Comparison of ENCODE assay signal across 18 cellular contexts in genomic region chr11:67617243-67617953, GRCh38. TPM values are rescaled to one million over a fixed set of nuclear protein-coding genes. Genes with fewer than 3 reads are reported as not detected.
A peak's percentile ranks its signal among the peaks of the same experiment; 100 is the strongest.
DNase-seq lines count a peak whose midpoint lies in the region; ATAC-seq and TF ChIP-seq lines count a peak whose summit lies in the region.
"Had no signal": no experiment of that assay in that cellular context is flagged by ENCODE, and none has a peak within 500 bp of the region (broad histone marks: within the 10 kb centered on the region; RNA-seq: fewer than 3 reads in every experiment).

No MANE protein-coding gene starts in this region.

- H3K9me3 ChIP-seq in osteoblast (ENCODE audit: low read depth, low read length) = no peaks in the 10 kb centered on the region
- H3K9me3 ChIP-seq: MG63, tibial nerve had no signal

- peaks cover 3% of the 10 kb centered on the region for H3K27me3 Mint-ChIP-seq in T-helper 2 cell treated with Interferon-gamma antibody and Interleukin-4, amounts not matched to agents 5 μg/mL and 100 μg/mL, for 36 hours (ENCODE audit: low read depth)
- no peaks in the 10 kb centered on the region for H3K27me3 Mint-ChIP-seq in effector memory CD8-positive, alpha-beta T cell
- H3K27me3 Mint-ChIP-seq: activated naive CD8-positive, alpha-beta T cell had no signal

- no peak overlapping the region for H3K27ac ChIP-seq in osteoblast (ENCODE audit: low read depth, low read length)
- H3K27ac ChIP-seq: BLaER1 treated with 17β-estradiol and CSF1 and Interleukin-3, amounts not matched to agents 10 nM and 100 nM; tibial nerve had no signal

- no peak overlapping the region for H3K4me3 ChIP-seq in osteoblast (ENCODE audit: insufficient read depth, low read length)
- H3K4me3 ChIP-seq: BLaER1 treated with 17β-estradiol and CSF1 and Interleukin-3, amounts not matched to agents 10 nM and 100 nM; MG63; tibial nerve had no signal

- no peaks in the 10 kb centered on the region for H4K20me1 ChIP-seq in osteoblast (ENCODE audit: insufficient read depth, low read length)

- no peak for ATAC-seq in effector memory CD8-positive, alpha-beta T cell (replicated peaks)
- ATAC-seq: Panc1 had no signal

- H3K27me3 ChIP-seq in osteoblast (ENCODE audit: insufficient read depth, low read length) = peaks cover 29% of the 10 kb centered on the region
- H3K27me3 ChIP-seq: MG63 had no signal

- H3K4me3 Mint-ChIP-seq in T-helper 2 cell treated with Interferon-gamma antibody and Interleukin-4, amounts not matched to agents 5 μg/mL and 100 μg/mL, for 36 hours = no peak overlapping the region
- peak overlapping the region; percentile 22 to 64 for H3K4me3 Mint-ChIP-seq in effector memory CD8-positive, alpha-beta T cell
- H3K4me3 Mint-ChIP-seq: activated naive CD8-positive, alpha-beta T cell had no signal

- no peak for DNase-seq in T-helper 2 cell treated with Interferon-gamma antibody and Interleukin-4, amounts not matched to agents 5 μg/mL and 100 μg/mL, for 36 hours (ENCODE audit: low spot score)
- DNase-seq in T-helper 2 cell = no peak
- DNase-seq in HuH-7.5 (ENCODE audit: low spot score) = peak; percentile 83
- no peak for DNase-seq in effector memory CD8-positive, alpha-beta T cell
- DNase-seq in osteoblast (ENCODE audit: insufficient read length, low spot score, missing footprints) = peak; percentile 62
- no peak for DNase-seq in DMS53 (lab: John Stamatoyannopoulos, UW)
- DNase-seq in inferior parietal cortex (ENCODE audit: extremely low spot score) = no peak
- DNase-seq in NCI-H146 treated with DMSO at 0.1 percent for 48 hours (lab: John Stamatoyannopoulos, UW; ENCODE audit: unreplicated experiment) = no peak
- DNase-seq: 8988T, MG63, NCI-H1930, NCI-H510A had no signal

- peaks cover 10% of the 10 kb centered on the region for H3K36me3 Mint-ChIP-seq in T-helper 2 cell treated with Interferon-gamma antibody and Interleukin-4, amounts not matched to agents 5 μg/mL and 100 μg/mL, for 36 hours (ENCODE audit: low read depth)
- H3K36me3 Mint-ChIP-seq in effector memory CD8-positive, alpha-beta T cell (ENCODE audit: insufficient read depth) = peaks cover 24% of the 10 kb centered on the region
- H3K36me3 Mint-ChIP-seq: activated naive CD8-positive, alpha-beta T cell had no signal

- no peak overlapping the region for H2AFZ ChIP-seq in osteoblast (ENCODE audit: low read length)

- peak overlapping the region; percentile 31 for H3K27ac Mint-ChIP-seq in T-helper 2 cell treated with Interferon-gamma antibody and Interleukin-4, amounts not matched to agents 5 μg/mL and 100 μg/mL, for 36 hours
- H3K27ac Mint-ChIP-seq in effector memory CD8-positive, alpha-beta T cell = peak overlapping the region; percentile 44 to 72
- H3K27ac Mint-ChIP-seq: activated naive CD8-positive, alpha-beta T cell had no signal

- H3K9me3 Mint-ChIP-seq in T-helper 2 cell treated with Interferon-gamma antibody and Interleukin-4, amounts not matched to agents 5 μg/mL and 100 μg/mL, for 36 hours = no peaks in the 10 kb centered on the region
- no peaks in the 10 kb centered on the region for H3K9me3 Mint-ChIP-seq in effector memory CD8-positive, alpha-beta T cell

- H3K36me3 ChIP-seq in osteoblast (ENCODE audit: insufficient read depth, low read length) = no peaks in the 10 kb centered on the region

- H3K4me1 ChIP-seq in osteoblast (ENCODE audit: insufficient read depth, low read length) = peaks cover 7% of the 10 kb centered on the region

- H3K79me2 ChIP-seq in osteoblast (ENCODE audit: insufficient read depth, low read length) = no peaks in the 10 kb centered on the region

- no peak for TF ChIP-seq CTCF in osteoblast (IDR thresholded peaks at IDR 0.05; ENCODE audit: extremely low read depth, low read depth, low read length)

- no peak overlapping the region for H3K4me2 ChIP-seq in osteoblast (ENCODE audit: insufficient read depth, low read length)

- H3K4me1 Mint-ChIP-seq in T-helper 2 cell treated with Interferon-gamma antibody and Interleukin-4, amounts not matched to agents 5 μg/mL and 100 μg/mL, for 36 hours (ENCODE audit: low read depth) = peaks cover 32% of the 10 kb centered on the region
- H3K4me1 Mint-ChIP-seq in effector memory CD8-positive, alpha-beta T cell (ENCODE audit: low read depth in 2 of 2) = peaks cover 25 to 29% of the 10 kb centered on the region in 2 donors

RNA-seq across cellular contexts. Expression of gene NDUFV1, which starts 10.7 kb away (rescaled TPM):
- 146 and 158 TPM in 2 replicates for total RNA-seq in osteoblast

RNA-seq across cellular contexts. Expression of gene NUDT8, which starts 12.3 kb away (rescaled TPM):
- total RNA-seq in osteoblast = 4.7 and 5.3 TPM in 2 replicates

RNA-seq across cellular contexts. Expression of gene TBX10, which starts 22.2 kb away (rescaled TPM):
- not detected in 2 replicates for total RNA-seq in osteoblast
- total RNA-seq: fibroblast of villous mesenchyme, lung microvascular endothelial cell, tibial nerve had no signal

RNA-seq across cellular contexts. Expression of gene ACY3, which starts 33.1 kb away (rescaled TPM):
- total RNA-seq in osteoblast = under 0.01 and 0.29 TPM in 2 replicates
- total RNA-seq: fibroblast of villous mesenchyme, lung microvascular endothelial cell had no signal

RNA-seq across cellular contexts. Expression of gene GSTP1, which starts 33.8 kb away (rescaled TPM):
- 361 and 465 TPM in 2 replicates for total RNA-seq in osteoblast

Comparison
In these comparisons a context has a peak if more than half of its experiments do, and no peak if none do; other contexts are left out.
1. DNase-seq: peak in HuH-7.5 (single experiment) and osteoblast (single experiment); none in T-helper 2 cell treated with Interferon-gamma antibody and Interleukin-4, amounts not matched to agents 5 μg/mL and 100 μg/mL, for 36 hours (single experiment), T-helper 2 cell (0 of 5), effector memory CD8-positive, alpha-beta T cell (0 of 3), DMS53 (single experiment), inferior parietal cortex (single experiment) and NCI-H146 treated with DMSO at 0.1 percent for 48 hours (single experiment).